Comparison of ENCODE assay signal across 1 cellular context in the genomic region with DNA sequence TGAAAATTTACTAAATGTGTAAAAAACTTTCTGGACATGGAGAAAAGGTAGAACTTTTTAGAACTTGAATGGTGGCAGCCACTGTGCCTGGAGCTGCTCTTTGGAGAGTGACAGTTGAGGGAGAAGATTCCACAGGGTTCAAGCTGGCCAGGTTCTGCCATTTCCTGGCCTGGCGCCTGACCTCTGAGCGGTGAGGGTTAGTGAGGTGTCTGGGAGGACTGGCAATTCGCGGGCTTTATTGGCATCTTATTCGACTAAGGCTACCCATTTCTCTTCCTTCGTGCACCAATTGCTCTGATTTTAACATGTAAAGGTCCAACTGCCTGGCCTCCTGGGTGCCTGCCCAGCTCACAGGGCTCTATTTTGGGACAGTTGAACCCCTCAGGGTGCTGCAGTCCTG.
TF ChIP-seq lines count a peak whose summit lies in the region.

No MANE protein-coding gene starts in this region.

TF ChIP-seq in endothelial cell of umbilical vein, 7 proteins besides CTCF, POLR2A, EP300 and RAD21 (continued from another document):
- TF ChIP-seq, protein P1, sequence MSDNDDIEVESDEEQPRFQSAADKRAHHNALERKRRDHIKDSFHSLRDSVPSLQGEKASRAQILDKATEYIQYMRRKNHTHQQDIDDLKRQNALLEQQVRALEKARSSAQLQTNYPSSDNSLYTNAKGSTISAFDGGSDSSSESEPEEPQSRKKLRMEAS (IDR thresholded peaks at IDR 0.05; ENCODE audit: insufficient read depth, insufficient read length): no peak
- TF ChIP-seq MYC (IDR thresholded peaks at IDR 0.05; ENCODE audit: low read depth, low read length) (no peak), FOS (IDR thresholded peaks at IDR 0.05; ENCODE audit: borderline replicate concordance, insufficient read depth, low read length) (no peak)
